In genomic region chr2:40103590-40103989, GRCh38 we compare ENCODE assay signal across 11 cellular contexts.
DNase-seq lines count a peak whose midpoint lies in the region; ATAC-seq, FAIRE-seq and TF ChIP-seq lines count a peak whose summit lies in the region.
"Had no signal": no experiment of that assay in that cellular context is flagged by ENCODE, and none has a peak within 500 bp of the region (broad histone marks: within the 10 kb centered on the region; RNA-seq: fewer than 3 reads in every experiment).

No MANE protein-coding gene starts in this region.

- H3K9me3 ChIP-seq in MM.1S (replicated peaks; ENCODE audit: insufficient read depth, low read length), result no peaks in the 10 kb centered on the region

- no peaks in the 10 kb centered on the region for H3K36me3 ChIP-seq in brain microvascular endothelial cell (replicated peaks)
- H3K36me3 ChIP-seq in MM.1S (replicated peaks; ENCODE audit: insufficient read depth, low read length), result no peaks in the 10 kb centered on the region

- H3F3A ChIP-seq in MM.1S (ENCODE audit: insufficient read depth, low read length), result no peaks in the 10 kb centered on the region

- H3K27ac ChIP-seq in brain microvascular endothelial cell (peak overlapping the region; percentile 82), MM.1S (ENCODE audit: low read length) (no peak overlapping the region)

- H3K27me3 ChIP-seq in brain microvascular endothelial cell (replicated peaks) (no peaks in the 10 kb centered on the region), MM.1S (replicated peaks; ENCODE audit: insufficient read depth, low read length) (no peaks in the 10 kb centered on the region)

- H3K4me1 ChIP-seq in MM.1S (ENCODE audit: low read length), result 0 out of 2 replicates have a peak, but pooled peaks cover 6% of the 10 kb centered on the region

- no peak overlapping the region for H3K4me3 ChIP-seq in brain microvascular endothelial cell (ENCODE audit: low read depth, low read length)
- H3K4me3 ChIP-seq in MM.1S (ENCODE audit: low read length), result no peak overlapping the region

- ATAC-seq in left ventricle myocardium superior, result peak; percentile 33
- no peak for ATAC-seq in Right ventricle myocardium inferior
- no peak for ATAC-seq in HG03460 (IDR thresholded peaks at IDR 0.05; ENCODE audit: unreplicated experiment)

- intact Hi-C loops in left ventricle myocardium superior (cut with micrococcal nuclease), result no loop called here
- intact Hi-C loops in Right ventricle myocardium inferior (cut with DNase I), result no loop called here

- no peaks in the 10 kb centered on the region for H3K79me2 ChIP-seq in MM.1S (ENCODE audit: low read length)

- no peak for FAIRE-seq in HTR-8/SVneo (lab: Jason Lieb, UNC)

- no peaks in the 10 kb centered on the region for H4K20me1 ChIP-seq in MM.1S (ENCODE audit: insufficient read depth, low read length)

- no peak overlapping the region for H3K9ac ChIP-seq in MM.1S (ENCODE audit: low read length)

- H2AFZ ChIP-seq in MM.1S (ENCODE audit: low read length), result no peak overlapping the region

- in situ Hi-C loops in brain microvascular endothelial cell (cut with HindIII; ENCODE audit: low pct_ligation_motif_present, low sequenced_read_pairs), result no loop called here

- no peak overlapping the region for H3K4me2 ChIP-seq in MM.1S (ENCODE audit: low read depth, low read length)

- H3K9me2 ChIP-seq in MM.1S (replicated peaks; ENCODE audit: insufficient read depth, low read length), result no peaks in the 10 kb centered on the region

- TF ChIP-seq CTCF in brain microvascular endothelial cell (IDR thresholded peaks at IDR 0.05; ENCODE audit: low read depth, low read length, missing control alignments) (no peak), MM.1S (IDR thresholded peaks at IDR 0.05; ENCODE audit: low read length) (no peak)

- DNase-seq in left ventricle myocardium superior (no peak), Right ventricle myocardium inferior (ENCODE audit: missing footprints) (no peak), brain microvascular endothelial cell (no peak), hepatic stellate cell (ENCODE audit: low spot score) (peak; percentile 19), MM.1S (no peak), HTR-8/SVneo (ENCODE audit: insufficient read length, low spot score) (no peak), nucleus accumbens (lab: John Stamatoyannopoulos, UW) (no peak)
- DNase-seq: activated CD8-positive, alpha-beta memory T cell treated with anti-CD3 and anti-CD28 coated beads for 24 hours; activated effector memory CD4-positive, alpha-beta T cell treated with anti-CD3 and anti-CD28 coated beads, Interleukin-2, amount 50 U/mL, for 16 hours; DMS153 had no signal
